In the genomic region with DNA sequence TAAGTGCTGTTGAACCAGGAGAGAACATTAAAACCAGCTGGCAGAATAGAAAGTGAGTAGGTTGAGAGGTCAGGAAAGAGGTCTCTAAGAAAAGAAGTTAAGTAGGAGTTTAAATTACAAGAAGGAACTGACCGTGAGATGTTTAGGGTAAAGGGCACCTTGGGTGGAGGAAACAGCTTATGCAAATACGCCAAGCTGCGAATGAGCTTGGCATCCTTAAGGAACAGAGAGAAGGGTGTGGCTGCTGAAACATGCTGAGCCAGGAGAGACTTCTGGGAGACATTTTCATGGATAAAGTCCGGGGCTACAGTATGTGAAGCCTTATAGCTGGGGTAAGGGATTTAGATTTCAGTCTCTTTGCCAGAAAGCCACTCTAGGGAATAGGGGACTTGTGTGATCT, we compare ENCODE assay signal across 31 cellular contexts.
"Had no signal": no experiment of that assay in that cellular context is flagged by ENCODE, and none has a peak within 500 bp of the region (broad histone marks: within the 10 kb centered on the region; RNA-seq: fewer than 3 reads in every experiment).

No MANE protein-coding gene starts in this region.

- H3K27me3 Mint-ChIP-seq: activated CD8-positive, alpha-beta memory T cell treated with anti-CD3 and anti-CD28 coated beads, Interleukin-2, amount 10 ng/mL, durations not matched to agents 7 days and 5 days; effector memory CD8-positive, alpha-beta T cell; stimulated activated memory B cell treated with anti-CD40 and anti-IgM and Interleukin-4, amounts not matched to agents 10 μg/mL and 1 μg/mL and 100 μg/mL, for 72 hours had no signal

- H3K4me1 Mint-ChIP-seq: activated CD8-positive, alpha-beta memory T cell treated with anti-CD3 and anti-CD28 coated beads, Interleukin-2, amount 10 ng/mL, durations not matched to agents 7 days and 5 days; naive thymus-derived CD8-positive, alpha-beta T cell; stimulated activated memory B cell treated with anti-CD40 and anti-IgM and Interleukin-4, amounts not matched to agents 10 μg/mL and 1 μg/mL and 100 μg/mL, for 72 hours had no signal

- H3K9me3 ChIP-seq: body of pancreas, heart left ventricle, psoas muscle, sigmoid colon, suprapubic skin, tibial artery had no signal

- H3K36me3 ChIP-seq: heart left ventricle, sigmoid colon, suprapubic skin, tibial artery had no signal

- H3K9me3 Mint-ChIP-seq: activated CD8-positive, alpha-beta T cell treated with anti-CD3 and anti-CD28 coated beads for 36 hours; activated T-helper 2 cell treated with anti-CD3 and anti-CD28 coated beads, Interferon-gamma antibody, Interleukin-2, Interleukin-4, amounts not matched to agents 10 μg/mL and 5 μg/mL and 100 μg/mL, durations not matched to agents 14 hours and 24 hours and 36 hours; neural crest cell; T-helper 1 cell treated with Interleukin-12 subunit alpha and Interleukin-12 subunit beta and Interleukin-4 antibody, amounts not matched to agents 30 μg/mL and 1 μg/mL, for 36 hours had no signal

- H3K4me3 Mint-ChIP-seq: activated CD8-positive, alpha-beta memory T cell treated with anti-CD3 and anti-CD28 coated beads, Interleukin-2, amount 10 ng/mL, durations not matched to agents 7 days and 5 days; activated CD8-positive, alpha-beta T cell treated with anti-CD3 and anti-CD28 coated beads for 36 hours; effector memory CD8-positive, alpha-beta T cell; naive thymus-derived CD8-positive, alpha-beta T cell; neural crest cell; stimulated activated memory B cell treated with anti-CD40 and anti-IgM and Interleukin-4, amounts not matched to agents 10 μg/mL and 1 μg/mL and 100 μg/mL, for 72 hours; T-helper 1 cell treated with Interleukin-12 subunit alpha and Interleukin-12 subunit beta and Interleukin-4 antibody, amounts not matched to agents 30 μg/mL and 1 μg/mL, for 36 hours had no signal

- H3K4me1 ChIP-seq: body of pancreas, foreskin keratinocyte, heart left ventricle, parathyroid adenoma, psoas muscle, sigmoid colon, suprapubic skin, tibial artery had no signal

- H3K27me3 ChIP-seq: body of pancreas, dorsolateral prefrontal cortex, sigmoid colon, tibial artery had no signal

- DNase-seq: activated CD4-positive, alpha-beta T cell treated with anti-CD3 and anti-CD28 coated beads for 1 hour; activated CD4-positive, alpha-beta T cell treated with anti-CD3 and anti-CD28 coated beads, Interleukin-2, amount 50 U/mL, for 1 hour; activated CD8-positive, alpha-beta memory T cell treated with anti-CD3 and anti-CD28 coated beads, Interleukin-2, amount 10 ng/mL, durations not matched to agents 7 days and 5 days; activated CD8-positive, alpha-beta T cell treated with anti-CD3 and anti-CD28 coated beads for 36 hours; activated T-cell treated with anti-CD3 and anti-CD28 coated beads, Interleukin-2, amount 50 U/mL, for 48 hours; aorta; body of pancreas; dorsolateral prefrontal cortex; effector memory CD8-positive, alpha-beta T cell; foreskin keratinocyte; heart left ventricle; hypothalamus; midbrain; naive thymus-derived CD8-positive, alpha-beta T cell; occipital lobe; psoas muscle; sigmoid colon; stimulated activated CD4-positive, alpha-beta T cell treated with anti-CD3 and anti-CD28 coated beads, Interleukin-1b, Interleukin-23, amount 100 ng/mL, for 48 hours; stimulated activated CD4-positive, alpha-beta T cell treated with anti-CD3 and anti-CD28 coated beads, Interleukin-4, amount 100 ng/mL, for 4 hours; stimulated activated CD8-positive, alpha-beta memory T cell treated with anti-CD3 and anti-CD28 coated beads, Interleukin-4, amount 100 ng/mL, for 48 hours; SW 1271; T-helper 9 cell; tibial artery had no signal

- H3K27ac Mint-ChIP-seq: activated CD8-positive, alpha-beta memory T cell treated with anti-CD3 and anti-CD28 coated beads, Interleukin-2, amount 10 ng/mL, durations not matched to agents 7 days and 5 days; activated CD8-positive, alpha-beta T cell treated with anti-CD3 and anti-CD28 coated beads for 36 hours; activated naive CD4-positive, alpha-beta T cell treated with anti-CD3 and anti-CD28 coated beads, Interleukin-2, amount 50 U/mL, for 72 hours; activated T-helper 2 cell treated with anti-CD3 and anti-CD28 coated beads, Interferon-gamma antibody, Interleukin-2, Interleukin-4, amounts not matched to agents 10 μg/mL and 5 μg/mL and 100 μg/mL, durations not matched to agents 14 hours and 24 hours and 36 hours; effector memory CD8-positive, alpha-beta T cell; naive thymus-derived CD8-positive, alpha-beta T cell; stimulated activated memory B cell treated with anti-CD40 and anti-IgM and Interleukin-4, amounts not matched to agents 10 μg/mL and 1 μg/mL and 100 μg/mL, for 72 hours; T-helper 1 cell treated with Interleukin-12 subunit alpha and Interleukin-12 subunit beta and Interleukin-4 antibody, amounts not matched to agents 30 μg/mL and 1 μg/mL, for 36 hours had no signal

- H3K27ac ChIP-seq: body of pancreas, dorsolateral prefrontal cortex, foreskin keratinocyte, heart left ventricle, parathyroid adenoma, psoas muscle, sigmoid colon, suprapubic skin, tibial artery had no signal

- H3K4me3 ChIP-seq: body of pancreas, dorsolateral prefrontal cortex, heart left ventricle, psoas muscle, sigmoid colon, smooth muscle cell, suprapubic skin, tibial artery had no signal

- H3K36me3 Mint-ChIP-seq: activated CD8-positive, alpha-beta memory T cell treated with anti-CD3 and anti-CD28 coated beads, Interleukin-2, amount 10 ng/mL, durations not matched to agents 7 days and 5 days; activated naive CD4-positive, alpha-beta T cell treated with anti-CD3 and anti-CD28 coated beads, Interleukin-2, amount 50 U/mL, for 72 hours; naive thymus-derived CD8-positive, alpha-beta T cell; stimulated activated memory B cell treated with anti-CD40 and anti-IgM and Interleukin-4, amounts not matched to agents 10 μg/mL and 1 μg/mL and 100 μg/mL, for 72 hours had no signal

- ATAC-seq: activated CD8-positive, alpha-beta memory T cell treated with anti-CD3 and anti-CD28 coated beads, Interleukin-2, amount 10 ng/mL, durations not matched to agents 7 days and 5 days; activated CD8-positive, alpha-beta T cell treated with anti-CD3 and anti-CD28 coated beads for 36 hours; activated naive CD4-positive, alpha-beta T cell treated with anti-CD3 and anti-CD28 coated beads, Interleukin-2, amount 50 U/mL, for 72 hours; body of pancreas; effector memory CD8-positive, alpha-beta T cell; foreskin keratinocyte; heart left ventricle; naive thymus-derived CD8-positive, alpha-beta T cell; psoas muscle; stimulated activated memory B cell treated with anti-CD40 and anti-IgM and Interleukin-4, amounts not matched to agents 10 μg/mL and 1 μg/mL and 100 μg/mL, for 72 hours had no signal
